In genomic region chr11:9922806-9923205, GRCh38 we compare ENCODE assay signal across 14 cellular contexts.
DNase-seq lines count a peak whose midpoint lies in the region; ATAC-seq and TF ChIP-seq lines count a peak whose summit lies in the region.
"Had no signal": no experiment of that assay in that cellular context is flagged by ENCODE, and none has a peak within 500 bp of the region (broad histone marks: within the 10 kb centered on the region; RNA-seq: fewer than 3 reads in every experiment).

No MANE protein-coding gene starts in this region.

- CTCF ChIA-PET in Panc1 (lab: Charles Lee) = no interaction called here

- TF ChIP-seq CTCF in Panc1 (IDR thresholded peaks at IDR 0.05) (no peak), fibroblast of pulmonary artery (IDR thresholded peaks at IDR 0.05; ENCODE audit: low read length, missing control alignments) (no peak), nephron (IDR thresholded peaks at IDR 0.05; ENCODE audit: unreplicated experiment in 3 of 3) (no peak), gastroesophageal sphincter (IDR thresholded peaks at IDR 0.05) (no peak)

- DNase-seq in ELF-1 (ENCODE audit: low read depth, low spot score) (peak; percentile 54), Panc1 (ENCODE audit: low read depth, low spot score) (no peak), fibroblast of pulmonary artery (ENCODE audit: low read depth) (peak; percentile 56), SK-N-DZ (ENCODE audit: low spot score) (no peak)
- DNase-seq: lower lobe of right lung; NCI-H1436; NCI-H510A treated with DMSO at 0.1 percent for 48 hours; SIG-M5; stimulated activated CD4-positive, alpha-beta T cell treated with anti-CD3 and anti-CD28 coated beads, Interleukin-1b, Interleukin-23, amount 100 ng/mL, for 48 hours had no signal

- H3K4me1 ChIP-seq in Panc1 (ENCODE audit: control insufficient read depth, insufficient read depth, low read length) (peaks cover 16% of the 10 kb centered on the region), gastroesophageal sphincter (no peaks in the 10 kb centered on the region)
- H3K4me1 ChIP-seq: lower lobe of right lung had no signal

- BruUV-seq in Panc1 (replicated peaks; lab: Mats Ljungman, UMichigan) = no TSS peak

- H3K9me3 Mint-ChIP-seq in nephron = no peaks in the 10 kb centered on the region
- H3K9me3 Mint-ChIP-seq: activated naive CD4-positive, alpha-beta T cell treated with anti-CD3 and anti-CD28 coated beads, Interleukin-2, amount 50 U/mL, for 72 hours had no signal

- peak overlapping the region in 1 of 3 experiments; percentile 3 for H3K4me3 Mint-ChIP-seq in nephron

- H3K27ac ChIP-seq in Panc1 (ENCODE audit: low read length) (peak overlapping the region; percentile 82), gastroesophageal sphincter (no peak overlapping the region)
- H3K27ac ChIP-seq: lower lobe of right lung had no signal

- TF ChIP-seq EP300 in gastroesophageal sphincter (IDR thresholded peaks at IDR 0.05) = no peak

- H3K4me3 ChIP-seq in Panc1 (ENCODE audit: low read depth in 2 of 2, low read length in 2 of 2) (no peak overlapping the region), fibroblast of pulmonary artery (replicated peaks; ENCODE audit: low read depth, low read length) (no peak overlapping the region), gastroesophageal sphincter (no peak overlapping the region)
- H3K4me3 ChIP-seq: lower lobe of right lung had no signal

- intact Hi-C loops in Panc1 (cut with micrococcal nuclease; ENCODE audit: unreplicated experiment) = no loop called here

- H3K36me3 Mint-ChIP-seq in nephron (ENCODE audit: low read depth) = peaks cover 3% of the 10 kb centered on the region
- H3K36me3 Mint-ChIP-seq: activated naive CD4-positive, alpha-beta T cell treated with anti-CD3 and anti-CD28 coated beads, Interleukin-2, amount 50 U/mL, for 72 hours had no signal

- H3K36me3 ChIP-seq in Panc1 (ENCODE audit: control insufficient read depth, insufficient read depth, low read length) (no peaks in the 10 kb centered on the region), gastroesophageal sphincter (no peaks in the 10 kb centered on the region)
- H3K36me3 ChIP-seq: lower lobe of right lung had no signal

- TF ChIP-seq POLR2A in gastroesophageal sphincter (IDR thresholded peaks at IDR 0.05) = no peak

- WGBS in gastroesophageal sphincter (ENCODE audit: low coverage in 1 of 2), 2 donors = 66 to 74% methylated on average over 3 to 4 of the region's 4 CpGs

- H3K4me1 Mint-ChIP-seq in nephron = peaks cover 8% of the 10 kb centered on the region

- H3K9me3 ChIP-seq in Panc1 (ENCODE audit: control insufficient read depth, insufficient read depth, low read depth, low read length) = no peaks in the 10 kb centered on the region
- no peaks in the 10 kb centered on the region for H3K9me3 ChIP-seq in gastroesophageal sphincter
- H3K9me3 ChIP-seq: lower lobe of right lung had no signal

- POLR2A ChIA-PET in Panc1 (lab: Charles Lee) = interaction anchor here (0.5 to 0.6 kb wide), 4 partner anchors 14 to 935 kb away, joined by 3 to 7 read pairs (median 4); partner anchors contain the start of gene ZBED5

- H3K27ac Mint-ChIP-seq in nephron = peak overlapping the region; percentile 52 to 87 (median 64)

- H3K27me3 ChIP-seq in Panc1 (ENCODE audit: control insufficient read depth, insufficient read depth, low read length) (no peaks in the 10 kb centered on the region), gastroesophageal sphincter (no peaks in the 10 kb centered on the region)

- ATAC-seq in Panc1 = peak; percentile 73
- no peak for ATAC-seq in HG03108 (IDR thresholded peaks at IDR 0.05; ENCODE audit: unreplicated experiment)
- ATAC-seq in gastroesophageal sphincter = no peak
- no peak for ATAC-seq in GM21786 (IDR thresholded peaks at IDR 0.05; ENCODE audit: unreplicated experiment)
- ATAC-seq: activated naive CD4-positive, alpha-beta T cell treated with anti-CD3 and anti-CD28 coated beads, Interleukin-2, amount 50 U/mL, for 72 hours; lower lobe of right lung had no signal

- no peaks in the 10 kb centered on the region for H3K27me3 Mint-ChIP-seq in nephron (ENCODE audit: low read depth)

- in situ Hi-C loops in Panc1 (cut with HindIII; ENCODE audit: low pct_unique_long_range_greater_than_20kb, low sequenced_read_pairs) = no loop called here

Comparison
In these comparisons a context has a peak if more than half of its experiments do, and no peak if none do; other contexts are left out.
1. DNase-seq: peak in ELF-1 (single experiment) and fibroblast of pulmonary artery (single experiment); none in Panc1 (single experiment) and SK-N-DZ (single experiment).